ENCODE assay signal across 1 cellular context in genomic region chr3:39149059-39149455, GRCh38.
TF ChIP-seq lines count a peak whose summit lies in the region.

No MANE protein-coding gene starts in this region.

TF ChIP-seq in HepG2, 621 proteins besides CTCF, POLR2A, EP300 and RAD21:
- TF ChIP-seq KAT2B (IDR thresholded peaks at IDR 0.05; ENCODE audit: borderline replicate concordance, low read depth, low read length) (no peak), SUZ12 (IDR thresholded peaks at IDR 0.05; ENCODE audit: low read depth, low read length) (no peak), ARID5B (CRISPR knock-in tag; IDR thresholded peaks at IDR 0.05) (no peak), ZNF576 (CRISPR knock-in tag; IDR thresholded peaks at IDR 0.05) (no peak), RXRB (CRISPR knock-in tag; IDR thresholded peaks at IDR 0.05; ENCODE audit: borderline replicate concordance) (no peak), ZSCAN5A (CRISPR knock-in tag; IDR thresholded peaks at IDR 0.05; ENCODE audit: borderline replicate concordance) (no peak), SMARCC2 (IDR thresholded peaks at IDR 0.05) (no peak), ZNF784 (CRISPR knock-in tag; IDR thresholded peaks at IDR 0.05; ENCODE audit: borderline replicate concordance) (no peak), KDM3A (CRISPR knock-in tag; IDR thresholded peaks at IDR 0.05; ENCODE audit: low read depth) (no peak), TSC22D2 (CRISPR knock-in tag; IDR thresholded peaks at IDR 0.05; ENCODE audit: borderline replicate concordance) (no peak), ZNF432 (CRISPR knock-in tag; IDR thresholded peaks at IDR 0.05; ENCODE audit: borderline replicate concordance) (no peak), THYN1 (CRISPR knock-in tag; IDR thresholded peaks at IDR 0.05; ENCODE audit: borderline replicate concordance, low read depth) (no peak), HBP1 (CRISPR knock-in tag; IDR thresholded peaks at IDR 0.05; ENCODE audit: low read depth) (no peak)
